Comparison of ENCODE assay signal across 12 cellular contexts in genomic region chr14:92656306-92656705, GRCh38.
DNase-seq lines count a peak whose midpoint lies in the region; ATAC-seq and TF ChIP-seq lines count a peak whose summit lies in the region.
"Had no signal": no experiment of that assay in that cellular context is flagged by ENCODE, and none has a peak within 500 bp of the region (broad histone marks: within the 10 kb centered on the region; RNA-seq: fewer than 3 reads in every experiment).

No MANE protein-coding gene starts in this region.

- peaks cover 0 to 3% (median 0%) of the 10 kb centered on the region in 11 donors for H3K9me3 Mint-ChIP-seq in naive thymus-derived CD4-positive, alpha-beta T cell

- H3K36me3 ChIP-seq in HCT116 (ENCODE audit: control insufficient read depth in 1 of 2, insufficient read depth in 2 of 2, low read length in 2 of 2) (no peaks in the 10 kb centered on the region), brain microvascular endothelial cell (replicated peaks) (peaks cover 21% of the 10 kb centered on the region), body of pancreas (replicated peaks in 1 of 2; ENCODE audit: insufficient read depth in 1 of 2, low read depth in 2 of 2) (no peaks in the 10 kb centered on the region)
- peaks cover 7 to 71% (median 22%) of the 10 kb centered on the region in 3 experiments for H3K36me3 ChIP-seq in naive thymus-derived CD4-positive, alpha-beta T cell (ENCODE audit: control insufficient read depth in 2 of 3, insufficient read depth in 3 of 3, low read length in 3 of 3)

- peaks cover 25 to 66% (median 56%) of the 10 kb centered on the region in 5 donors for H3K36me3 Mint-ChIP-seq in naive thymus-derived CD4-positive, alpha-beta T cell

- intact Hi-C loops in HCT116 (cut with micrococcal nuclease) = no loop called here
- intact Hi-C loops in naive thymus-derived CD4-positive, alpha-beta T cell (cut with micrococcal nuclease) = loop anchor here in 1 of 2 donors (10.0 kb wide), 2 partner anchors 782 to 1242 kb away; partner anchors contain the start of gene CCDC88C
- intact Hi-C loops in body of pancreas (cut with DNase I) = no loop called here

- H3K4me1 ChIP-seq in HCT116 (ENCODE audit: control insufficient read depth in 1 of 2, insufficient read depth in 2 of 2, low read length in 2 of 2) = no peaks in the 10 kb centered on the region
- peaks cover 51 to 53% of the 10 kb centered on the region in 2 donors for H3K4me1 ChIP-seq in naive thymus-derived CD4-positive, alpha-beta T cell (ENCODE audit: control insufficient read depth in 2 of 2, insufficient read depth in 2 of 2, low read length in 2 of 2)
- no peaks in the 10 kb centered on the region for H3K4me1 ChIP-seq in body of pancreas

- H3K4me3 ChIP-seq in AG10803 (ENCODE audit: low read length) = no peak overlapping the region
- H3K4me3 ChIP-seq in HCT116 (replicated peaks in 1 of 2; ENCODE audit: low read depth in 1 of 2, low read length in 2 of 2) = no peak overlapping the region
- H3K4me3 ChIP-seq in brain microvascular endothelial cell (ENCODE audit: low read depth, low read length) = no peak overlapping the region
- H3K4me3 ChIP-seq in naive thymus-derived CD4-positive, alpha-beta T cell (ENCODE audit: low read length) = peak overlapping the region; percentile 63
- H3K4me3 ChIP-seq in body of pancreas = no peak overlapping the region
- H3K4me3 ChIP-seq: GM23248 had no signal

- H3K27ac Mint-ChIP-seq in naive thymus-derived CD4-positive, alpha-beta T cell = peak overlapping the region; percentile 67 to 99 (median 95)

- H3K9me3 ChIP-seq in HCT116 (ENCODE audit: control insufficient read depth in 1 of 2, insufficient read depth in 1 of 2, low read depth in 1 of 2, low read length in 2 of 2) (no peaks in the 10 kb centered on the region), body of pancreas (no peaks in the 10 kb centered on the region)
- H3K9me3 ChIP-seq in naive thymus-derived CD4-positive, alpha-beta T cell (ENCODE audit: control insufficient read depth in 2 of 3, low read length in 3 of 3) = no peaks in the 10 kb centered on the region

- H3K4me1 Mint-ChIP-seq in naive thymus-derived CD4-positive, alpha-beta T cell = peaks cover 61 to 76% (median 71%) of the 10 kb centered on the region in 7 donors

- H3K27ac ChIP-seq in HCT116 (ENCODE audit: low read depth, low read length) (no peak overlapping the region), brain microvascular endothelial cell (no peak overlapping the region), body of pancreas (peak overlapping the region in 2 of 4 donors; percentile 20 to 62)
- H3K27ac ChIP-seq in naive thymus-derived CD4-positive, alpha-beta T cell (ENCODE audit: low read depth, low read length) = peak overlapping the region; percentile 90
- H3K27ac ChIP-seq: GM23248 had no signal

- TF ChIP-seq POLR2A in HCT116 (IDR thresholded peaks at IDR 0.05; ENCODE audit: borderline replicate concordance, extremely low read depth, insufficient read depth, insufficient read length) (no peak), body of pancreas (IDR thresholded peaks at IDR 0.05) (no peak)

- BruUV-seq in HCT116 (replicated peaks; lab: Mats Ljungman, UMichigan) = no TSS peak

- POLR2A ChIA-PET in HCT116 (lab: Charles Lee) = no interaction called here
- POLR2A ChIA-PET in naive thymus-derived CD4-positive, alpha-beta T cell (lab: Charles Lee) = interaction anchor here (0.7 to 20.6 kb wide), 7 partner anchors 11 to 60 kb away, joined by 3 to 341 read pairs (median 5); no protein-coding TSS in a partner anchor

- WGBS in body of pancreas, 2 donors = 66 to 68% methylated on average over 4 to 7 of the region's 7 CpGs

- no peak; the same call in 1 of the 2 replicates for TF ChIP-seq RAD21 in HCT116 (IDR thresholded peaks at IDR 0.05; ENCODE audit: low read depth)

- ATAC-seq in HCT116 = peak; percentile 68
- no peak for ATAC-seq in naive thymus-derived CD4-positive, alpha-beta T cell
- no peak for ATAC-seq in body of pancreas

- H3K4me2 ChIP-seq in HCT116 (ENCODE audit: low read length) = no peak overlapping the region

- CTCF ChIA-PET in HCT116 (lab: Charles Lee) = no interaction called here
- CTCF ChIA-PET in naive thymus-derived CD4-positive, alpha-beta T cell (lab: Charles Lee) = interaction anchor here (0.6 to 3.1 kb wide), 2 partner anchors 42 to 521 kb away, joined by 3 to 24 read pairs; no protein-coding TSS in a partner anchor

- no peaks in the 10 kb centered on the region for H3K79me2 ChIP-seq in HCT116 (ENCODE audit: insufficient read depth, low read length)

- TF ChIP-seq CTCF in AG10803 (conservative IDR thresholded peaks at IDR 0.05; ENCODE audit: low read length) = peak; percentile 14; the same call in 1 of the 2 replicates
- peak in 2 of 3 experiments; percentile 7 to 27; a peak in 2 of 6 replicates for TF ChIP-seq CTCF in HCT116 (IDR thresholded peaks at IDR 0.05 in 2 of 3, conservative IDR thresholded peaks at IDR 0.05 in 1 of 3; ENCODE audit: borderline replicate concordance in 1 of 3, insufficient read depth in 1 of 3, low read depth in 2 of 3, low read length in 2 of 3)
- TF ChIP-seq CTCF in brain microvascular endothelial cell (IDR thresholded peaks at IDR 0.05; ENCODE audit: low read depth, low read length, missing control alignments) = peak; percentile 36
- no peak for TF ChIP-seq CTCF in body of pancreas (IDR thresholded peaks at IDR 0.05)

- in situ Hi-C loops in brain microvascular endothelial cell (cut with HindIII; ENCODE audit: low pct_ligation_motif_present, low sequenced_read_pairs) = no loop called here

- no peak overlapping the region for H2AFZ ChIP-seq in HCT116 (ENCODE audit: low read depth, low read length, poor library complexity, severe bottlenecking)
- H2AFZ ChIP-seq: GM23248 had no signal

- H3K4me3 Mint-ChIP-seq in naive thymus-derived CD4-positive, alpha-beta T cell = peak overlapping the region; percentile 67 to 100 (median 100)

- no peak for DNase-seq in AG10803 (ENCODE audit: low read depth)
- no peak for DNase-seq in HCT116 (ENCODE audit: low read depth, low spot score)
- no peak for DNase-seq in brain microvascular endothelial cell
- no peak for DNase-seq in naive thymus-derived CD4-positive, alpha-beta T cell
- DNase-seq in GDM1 (lab: John Stamatoyannopoulos, UW) = no peak
- no peak for DNase-seq in body of pancreas
- no peak for DNase-seq in Kasumi-1 (lab: John Stamatoyannopoulos, UW)
- no peak for DNase-seq in activated gamma-delta T cell (lab: John Stamatoyannopoulos, UW)
- DNase-seq: GM23248, kidney glomerular epithelial cell, NCI-H526 treated with DMSO at 0.1 percent for 48 hours, SW 1271 had no signal

- no peaks in the 10 kb centered on the region for H3K27me3 ChIP-seq in HCT116 (ENCODE audit: insufficient read depth, low read length)
- no peaks in the 10 kb centered on the region for H3K27me3 ChIP-seq in brain microvascular endothelial cell (replicated peaks)
- no peaks in the 10 kb centered on the region for H3K27me3 ChIP-seq in naive thymus-derived CD4-positive, alpha-beta T cell (ENCODE audit: control insufficient read depth in 2 of 2, insufficient read depth in 2 of 2, low read length in 2 of 2)
- no peaks in the 10 kb centered on the region for H3K27me3 ChIP-seq in body of pancreas

- no peaks in the 10 kb centered on the region for H3K9me2 ChIP-seq in HCT116 (ENCODE audit: insufficient read depth)

- no peaks in the 10 kb centered on the region for H4K20me1 ChIP-seq in HCT116 (ENCODE audit: insufficient read depth)

- RAD21 ChIA-PET in HCT116 (lab: Charles Lee; ENCODE audit: low non-redundant PET in 1 of 2, low total read pairs in 2 of 2, uncharacterized antibody in 2 of 2, unreplicated experiment in 2 of 2) = no interaction called here

- H3K9ac ChIP-seq in HCT116 (ENCODE audit: low read length) = no peak overlapping the region
- H3K9ac ChIP-seq: GM23248 had no signal

- no peaks in the 10 kb centered on the region for H3K27me3 Mint-ChIP-seq in naive thymus-derived CD4-positive, alpha-beta T cell

TF ChIP-seq in HCT116, 20 proteins besides CTCF, POLR2A, EP300 and RAD21:
- TF ChIP-seq EGR1 (IDR thresholded peaks at IDR 0.05; ENCODE audit: low read depth) (no peak), SIN3A (IDR thresholded peaks at IDR 0.05; ENCODE audit: low read depth) (no peak), POLR2AphosphoS5 (IDR thresholded peaks at IDR 0.05; ENCODE audit: low read depth, low read length) (no peak), CEBPB (IDR thresholded peaks at IDR 0.05; ENCODE audit: low read depth) (no peak)

Comparison
In these comparisons a context has a peak if more than half of its experiments do, and no peak if none do; other contexts are left out.
1. CTCF ChIP-seq: peak in AG10803 (single experiment), HCT116 (2 of 3) and brain microvascular endothelial cell (single experiment); none in body of pancreas (0 of 7).